26 cellular contexts compared by ENCODE assay signal in genomic region chr4:6205973-6206372, GRCh38. TPM values are rescaled to one million over a fixed set of nuclear protein-coding genes. Genes with fewer than 3 reads are reported as not detected.
"Had no signal": no experiment of that assay in that cellular context is flagged by ENCODE, and none has a peak within 500 bp of the region (broad histone marks: within the 10 kb centered on the region; RNA-seq: fewer than 3 reads in every experiment).

No MANE protein-coding gene starts in this region.

- H3K9me3 ChIP-seq: SK-N-SH had no signal

- H3K9ac ChIP-seq: SK-N-SH had no signal

- H3K27ac Mint-ChIP-seq: IgD-negative memory B cell, T-cell had no signal

- H3K4me3 ChIP-seq: K562 had no signal

- H3K4me3 Mint-ChIP-seq: IgD-negative memory B cell, T-cell had no signal

- DNase-seq: NCI-H1092, NCI-H1105 treated with DMSO at 0.1 percent for 48 hours, NCI-H1436, NCI-H187, NCI-H2029, NCI-H2081 treated with DMSO at 0.1 percent for 48 hours, NCI-H2171, NCI-H226, NCI-H446, NCI-H510A, NCI-H524 treated with DMSO at 0.1 percent for 48 hours, NCI-H69, NCI-H774, SHP77, SK-N-SH, SW 1271, T-cell had no signal

- H3K36me3 Mint-ChIP-seq: T-cell had no signal

- ATAC-seq: K562, Panc1, T-cell had no signal

- H3K4me2 ChIP-seq: SK-N-SH had no signal

- FAIRE-seq: HTR-8/SVneo, K562 had no signal

- H3K27ac ChIP-seq: HL-60, RWPE1 had no signal

RNA-seq across cellular contexts. Expression of gene JAKMIP1, which starts 5.6 kb away (rescaled TPM):
- total RNA-seq: K562, LHCN-M2, MCF 10A, SK-MEL-5 had no signal
- polyA plus RNA-seq: K562 had no signal
